9 cellular contexts compared by ENCODE assay signal in genomic region chr12:104042580-104042979, GRCh38. TPM values are rescaled to one million over a fixed set of nuclear protein-coding genes. Genes with fewer than 3 reads are reported as not detected.
"Had no signal": no experiment of that assay in that cellular context is flagged by ENCODE, and none has a peak within 500 bp of the region (broad histone marks: within the 10 kb centered on the region; RNA-seq: fewer than 3 reads in every experiment).

No MANE protein-coding gene starts in this region.

- ATAC-seq: HepG2, K562 had no signal

- H3K4me3 ChIP-seq: GM23248, K562 had no signal

- DNase-seq: GM23248, GOT3, H7, HCEC 1CT, HFFc6 had no signal

- H3K27ac ChIP-seq: GM23248, HL-60, KMS-11 had no signal

RNA-seq across cellular contexts. Expression of gene GLT8D2, which starts 7.4 kb away (rescaled TPM):
- total RNA-seq: HepG2 had no signal
